17 cellular contexts compared by ENCODE assay signal in the genomic region with DNA sequence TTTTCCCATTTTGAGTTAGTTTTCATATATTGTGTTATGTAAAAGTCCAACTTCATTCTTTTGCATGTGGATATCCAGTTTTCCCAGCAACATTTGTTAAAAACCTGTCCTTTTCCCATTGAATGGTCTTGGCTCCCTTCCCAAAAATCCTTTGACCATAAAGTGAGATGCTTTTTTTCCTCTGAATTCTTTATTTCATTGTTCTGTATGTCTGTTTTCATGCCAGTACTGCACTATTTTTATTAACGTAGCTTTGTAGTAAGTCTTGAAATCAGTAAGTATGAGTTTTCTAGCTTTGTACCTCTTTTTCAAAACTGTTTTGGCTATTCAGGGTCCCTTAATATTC. TPM values are rescaled to one million over a fixed set of nuclear protein-coding genes. Genes with fewer than 3 reads are reported as not detected.
DNase-seq lines count a peak whose midpoint lies in the region; ATAC-seq, FAIRE-seq and TF ChIP-seq lines count a peak whose summit lies in the region.
"Had no signal": no experiment of that assay in that cellular context is flagged by ENCODE, and none has a peak within 500 bp of the region (broad histone marks: within the 10 kb centered on the region; RNA-seq: fewer than 3 reads in every experiment).

No MANE protein-coding gene starts in this region.

- intact Hi-C loops in GM12878 (cut with micrococcal nuclease; ENCODE audit: unreplicated experiment), result loop anchor here (5.0 kb wide), 1 partner anchor 55 kb away; no protein-coding TSS in a partner anchor

- peaks cover 32% of the 10 kb centered on the region for H3K36me3 Mint-ChIP-seq in T-helper 1 cell treated with Interleukin-12 subunit alpha and Interleukin-12 subunit beta and Interleukin-4 antibody, amounts not matched to agents 30 μg/mL and 1 μg/mL, for 36 hours (ENCODE audit: low read depth)
- H3K36me3 Mint-ChIP-seq in nephron (ENCODE audit: low read depth), result peaks cover 68% of the 10 kb centered on the region

- TF ChIP-seq CTCF in GM12878 (IDR thresholded peaks at IDR 0.05 in 2 of 3, conservative IDR thresholded peaks at IDR 0.05 in 1 of 3; ENCODE audit: control insufficient read depth in 2 of 3, extremely low read depth in 1 of 3, insufficient read depth in 1 of 3, low read depth in 3 of 3, low read length in 3 of 3) (no peak), nephron (IDR thresholded peaks at IDR 0.05; ENCODE audit: unreplicated experiment in 3 of 3) (no peak)

- H3K27me3 ChIP-seq in GM12878 (replicated peaks in 1 of 2; ENCODE audit: control insufficient read depth in 2 of 2, insufficient read depth in 2 of 2, low read length in 1 of 2) (no peaks in the 10 kb centered on the region), Karpas-422 (ENCODE audit: low read length) (no peaks in the 10 kb centered on the region)
- H3K27me3 ChIP-seq: esophagus squamous epithelium, left lung had no signal

- RAD21 ChIA-PET in GM12878 (lab: Charles Lee; ENCODE audit: unreplicated experiment), result interaction anchor here (0.7 to 2.6 kb wide), 3 partner anchors 14 to 19 kb away, joined by 3 to 6 read pairs (median 4); no protein-coding TSS in a partner anchor

- peaks cover 14% of the 10 kb centered on the region for H3K9me3 Mint-ChIP-seq in T-helper 1 cell treated with Interleukin-12 subunit alpha and Interleukin-12 subunit beta and Interleukin-4 antibody, amounts not matched to agents 30 μg/mL and 1 μg/mL, for 36 hours
- H3K9me3 Mint-ChIP-seq in nephron, result peaks cover 57% of the 10 kb centered on the region

- WGBS in GM12878 (ENCODE audit: insufficient coverage, insufficient replicate concordance, low lambda C conversion rate, missing lambda C conversion rate), result 100% methylated on average over 1 of the region's 1 CpG

- H3K27me3 Mint-ChIP-seq in T-helper 1 cell treated with Interleukin-12 subunit alpha and Interleukin-12 subunit beta and Interleukin-4 antibody, amounts not matched to agents 30 μg/mL and 1 μg/mL, for 36 hours (ENCODE audit: low read depth), result no peaks in the 10 kb centered on the region
- no peaks in the 10 kb centered on the region for H3K27me3 Mint-ChIP-seq in nephron (ENCODE audit: low read depth)

- no peak for TF ChIP-seq POLR2A in GM12878 (IDR thresholded peaks at IDR 0.05; ENCODE audit: low read depth, low read length)

- H3K4me3 Mint-ChIP-seq in T-helper 1 cell treated with Interleukin-12 subunit alpha and Interleukin-12 subunit beta and Interleukin-4 antibody, amounts not matched to agents 30 μg/mL and 1 μg/mL, for 36 hours, result peak overlapping the region; percentile 75
- no peak overlapping the region for H3K4me3 Mint-ChIP-seq in nephron

- no peak overlapping the region for H3K27ac ChIP-seq in GM12878 (ENCODE audit: control insufficient read depth, insufficient read depth)
- H3K27ac ChIP-seq in Karpas-422 (ENCODE audit: low read length), result no peak overlapping the region
- H3K27ac ChIP-seq: 22Rv1 had no signal

- POLR2A ChIA-PET in GM12878 (lab: Charles Lee), result interaction anchor here (0.7 to 1.3 kb wide), 2 partner anchors 19 to 24 kb away, joined by 3 to 4 read pairs; no protein-coding TSS in a partner anchor

- DNase-seq in T-helper 1 cell (no peak), GM12878 (ENCODE audit: low read depth, low spot score) (no peak), NCI-H1930 (lab: John Stamatoyannopoulos, UW) (no peak), Karpas-422 (no peak)
- DNase-seq: esophagus squamous epithelium; hippocampal formation; left lung; NCI-H2029; NK-92 treated with Interleukin-12 subunit alpha and Interleukin-12 subunit beta, amount 100 ng/mL, for 24 hours; SK-N-SH; small intestine had no signal

- H3K36me3 ChIP-seq in GM12878 (ENCODE audit: control insufficient read depth in 2 of 2, insufficient read depth in 2 of 2, low read length in 1 of 2) (no peaks in the 10 kb centered on the region), Karpas-422 (ENCODE audit: insufficient read depth, low read length) (peaks cover 29% of the 10 kb centered on the region)
- H3K36me3 ChIP-seq: esophagus squamous epithelium, left lung had no signal

- peak overlapping the region; percentile 81 for H3K27ac Mint-ChIP-seq in T-helper 1 cell treated with Interleukin-12 subunit alpha and Interleukin-12 subunit beta and Interleukin-4 antibody, amounts not matched to agents 30 μg/mL and 1 μg/mL, for 36 hours
- peak overlapping the region; percentile 70 to 80 (median 75) for H3K27ac Mint-ChIP-seq in nephron

- no peak overlapping the region for H3K9ac ChIP-seq in GM12878 (ENCODE audit: control insufficient read depth, insufficient read depth, low read length)
- no peak overlapping the region for H3K9ac ChIP-seq in Karpas-422 (ENCODE audit: low read length)
- H3K9ac ChIP-seq: SK-N-SH had no signal

- no peaks in the 10 kb centered on the region for H3K9me2 ChIP-seq in Karpas-422 (replicated peaks; ENCODE audit: insufficient read depth, low read length)
- H3K9me2 ChIP-seq: SK-N-SH had no signal

- no peaks in the 10 kb centered on the region for H4K20me1 ChIP-seq in GM12878 (ENCODE audit: control insufficient read depth, insufficient read depth)
- H4K20me1 ChIP-seq in Karpas-422 (ENCODE audit: insufficient read depth, low read depth, low read length), result no peaks in the 10 kb centered on the region

- no peak for FAIRE-seq in GM12878 (lab: Jason Lieb, UNC)
- FAIRE-seq: K562, small intestine had no signal

- H3K9me3 ChIP-seq in GM12878 (replicated peaks; ENCODE audit: control insufficient read depth, insufficient read depth, low read length) (no peaks in the 10 kb centered on the region; the same call in 1 of the 3 replicates), Karpas-422 (ENCODE audit: low read length) (peaks cover 12% of the 10 kb centered on the region)
- H3K9me3 ChIP-seq: esophagus squamous epithelium, left lung had no signal

- peak overlapping the region; percentile 59; the same call in 1 of the 2 replicates for H3K4me3 ChIP-seq in GM12878
- H3K4me3 ChIP-seq in Karpas-422 (ENCODE audit: low read length), result no peak overlapping the region
- H3K4me3 ChIP-seq: K562, left lung had no signal

- peaks cover 68% of the 10 kb centered on the region for H3K4me1 Mint-ChIP-seq in T-helper 1 cell treated with Interleukin-12 subunit alpha and Interleukin-12 subunit beta and Interleukin-4 antibody, amounts not matched to agents 30 μg/mL and 1 μg/mL, for 36 hours (ENCODE audit: low read depth)
- peaks cover 9% of the 10 kb centered on the region for H3K4me1 Mint-ChIP-seq in nephron

- in situ Hi-C loops in GM12878 (cut with MboI), result no loop called here

- H3K4me2 ChIP-seq in GM12878 (ENCODE audit: control insufficient read depth, insufficient read depth), result peak overlapping the region; percentile 91
- H3K4me2 ChIP-seq in Karpas-422 (ENCODE audit: low read depth, low read length, poor library complexity, severe bottlenecking), result no peak overlapping the region
- H3K4me2 ChIP-seq: SK-N-SH had no signal

- no TSS peak for BruUV-seq in GM12878 (replicated peaks; lab: Mats Ljungman, UMichigan)

- H3K79me2 ChIP-seq in GM12878 (ENCODE audit: control insufficient read depth, insufficient read depth, low read length) (peaks cover 30% of the 10 kb centered on the region), Karpas-422 (ENCODE audit: low read length) (peaks cover 91% of the 10 kb centered on the region)

- no peak overlapping the region for H2AFZ ChIP-seq in GM12878 (ENCODE audit: control insufficient read depth, low read depth, low read length)
- no peak overlapping the region for H2AFZ ChIP-seq in Karpas-422 (ENCODE audit: low read length)

- SMC1A ChIA-PET in GM12878 (lab: Charles Lee; ENCODE audit: uncharacterized antibody, unreplicated experiment), result interaction anchor here (0.6 to 1.7 kb wide), 8 partner anchors 9 to 58 kb away, joined by 3 to 10 read pairs (median 4); a partner anchor contains a TSS

- TF ChIP-seq EP300 in Ishikawa (IDR thresholded peaks at IDR 0.05; ENCODE audit: borderline replicate concordance) (no peak), GM12878 (IDR thresholded peaks at IDR 0.05; ENCODE audit: borderline replicate concordance in 1 of 2, control insufficient read depth in 1 of 2, low read depth in 2 of 2, low read length in 2 of 2) (no peak)

- ATAC-seq in GM12878 (no peak), GM19324 (IDR thresholded peaks at IDR 0.05; ENCODE audit: low FRiP score, unreplicated experiment) (no peak)

- CTCF ChIA-PET in GM12878 (lab: Yijun Ruan, JAX), result interaction anchor here (1.1 to 1.7 kb wide), 2 partner anchors 20 to 125 kb away, joined by 3 to 7 read pairs; a partner anchor contains a TSS

- peaks cover 16% of the 10 kb centered on the region for H3K4me1 ChIP-seq in GM12878 (ENCODE audit: control insufficient read depth, insufficient read depth, low read length)
- H3K4me1 ChIP-seq in Karpas-422 (ENCODE audit: low read length), result peaks cover 5% of the 10 kb centered on the region; the same call in 1 of the 2 replicates

- no peak for TF ChIP-seq RAD21 in Ishikawa (IDR thresholded peaks at IDR 0.05; ENCODE audit: low read depth)
- TF ChIP-seq RAD21 in GM12878 (IDR thresholded peaks at IDR 0.05; ENCODE audit: insufficient read depth, low read depth, low read length), result no peak

TF ChIP-seq in Ishikawa, 13 proteins besides CTCF, POLR2A, EP300 and RAD21 (continues in another document):
- TF ChIP-seq TCF12 (IDR thresholded peaks at IDR 0.05; ENCODE audit: low read depth) (no peak), FOXM1 (IDR thresholded peaks at IDR 0.05; ENCODE audit: borderline replicate concordance, low read depth) (no peak), EGR1 (IDR thresholded peaks at IDR 0.05) (no peak)

TF ChIP-seq in GM12878, 131 proteins besides CTCF, POLR2A, EP300 and RAD21 (continues in another document):
- TF ChIP-seq FOXK2 (IDR thresholded peaks at IDR 0.05), result no peak
- TF ChIP-seq GATAD2B (conservative IDR thresholded peaks at IDR 0.05; ENCODE audit: low read depth), result no peak

RNA-seq across cellular contexts. Expression of a gene that starts 20.0 kb away (rescaled TPM):
- total RNA-seq in GM12878 (2013; cell fraction: nucleolus; rRNA removed), result 26.1 and 34.1 TPM in 2 replicates
- total RNA-seq in GM12878 (2014; rRNA removed), result 6.0 and 7.7 TPM in 2 replicates
- total RNA-seq in GM12878 (2014; rRNA removed; fragmentation: Illumina TruSeq; extraction: Trizol), result 7.6 and 8.5 TPM in 2 replicates
- total RNA-seq in GM12878 (2021), result 10.6 and 11.2 TPM in 2 replicates
- polyA plus RNA-seq in GM12878 (2011; ENCODE audit: low read depth), result 2.7 TPM
- 12.1 and 24.0 TPM in 2 replicates for polyA plus RNA-seq in GM12878 (2011; rRNA removed)
- polyA plus RNA-seq in GM12878 (2011; cell fraction: cytosol; rRNA removed), result 4.2 and 5.5 TPM in 2 replicates
- polyA plus RNA-seq in GM12878 (2011; cell fraction: nucleus; rRNA removed), result 4.9 and 5.5 TPM in 2 replicates
- polyA plus RNA-seq in GM12878 (2012), result 5.5 and 9.4 TPM in 2 replicates
- polyA plus RNA-seq in GM12878 (2014; fragmentation: Illumina TruSeq; extraction: Trizol), result 5.8 and 8.6 TPM in 2 replicates
- polyA plus RNA-seq in GM12878 (2014; fragmentation: Nextera tagmentation; extraction: Ambion mirVana), result 1 to 10 TPM; 1.6 to 2.7 TPM
- polyA plus RNA-seq in GM12878 (2014; rRNA removed), result 5.2 and 6.0 TPM in 2 replicates
- polyA plus RNA-seq in GM12878 (2016; fragmentation: Nextera tagmentation; extraction: Ambion mirVana), result 10 to 100 TPM; 16.9 to 25.0 TPM
- polyA minus RNA-seq in GM12878 (2011; rRNA and poly(A)+ RNA removed), result 6.7 and 9.4 TPM in 2 replicates
- 2.7 and 4.4 TPM in 2 replicates for polyA minus RNA-seq in GM12878 (2011; cell fraction: cytosol; rRNA and poly(A)+ RNA removed)
- polyA minus RNA-seq in GM12878 (2011; cell fraction: nucleus; rRNA and poly(A)+ RNA removed), result 9.2 and 18.4 TPM in 2 replicates
- 36.7 and 54.1 TPM in 2 replicates for total RNA-seq in Karpas-422 (2014; rRNA removed; shearing (Covaris generic); ENCODE audit: low replicate concordance)
